ENCODE assay signal across 17 cellular contexts in the genomic region with DNA sequence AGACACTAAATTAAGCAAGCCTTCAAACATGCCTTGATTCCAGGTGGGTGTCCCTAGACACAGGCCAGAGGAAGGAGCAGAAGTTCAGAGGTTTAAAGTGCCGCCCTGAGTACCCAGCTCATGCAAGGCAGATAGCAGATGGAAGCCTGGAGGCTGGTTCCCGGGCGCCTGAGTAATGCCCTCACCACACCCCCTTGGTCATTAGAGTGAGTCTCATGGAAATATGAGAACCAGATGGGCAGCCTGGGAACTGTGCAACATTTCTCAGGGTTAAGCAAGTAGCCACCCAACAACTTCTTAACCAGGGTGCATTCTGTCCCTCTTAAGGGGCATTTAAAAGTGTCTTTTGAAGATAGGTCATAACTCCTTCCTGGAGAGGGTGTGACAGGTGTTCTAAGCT. TPM values are rescaled to one million over a fixed set of nuclear protein-coding genes. Genes with fewer than 3 reads are reported as not detected.
DNase-seq lines count a peak whose midpoint lies in the region; ATAC-seq and TF ChIP-seq lines count a peak whose summit lies in the region.
"Had no signal": no experiment of that assay in that cellular context is flagged by ENCODE, and none has a peak within 500 bp of the region (broad histone marks: within the 10 kb centered on the region; RNA-seq: fewer than 3 reads in every experiment).

No MANE protein-coding gene starts in this region.

- no peak for ATAC-seq in CD4-positive, alpha-beta T cell (ENCODE audit: poor library complexity)
- ATAC-seq in HG02884 (IDR thresholded peaks at IDR 0.05; ENCODE audit: unreplicated experiment) (no peak), left ventricle myocardium superior (no peak)
- ATAC-seq: activated CD8-positive, alpha-beta T cell treated with anti-CD3 and anti-CD28 coated beads, Interleukin-2, amount 10 ng/mL, durations not matched to agents 7 days and 5 days; CD8-positive, alpha-beta T cell; psoas muscle had no signal

- no peak overlapping the region for H3K27ac Mint-ChIP-seq in CD4-positive, alpha-beta T cell
- H3K27ac Mint-ChIP-seq: activated CD8-positive, alpha-beta T cell treated with anti-CD3 and anti-CD28 coated beads, Interleukin-2, amount 10 ng/mL, durations not matched to agents 7 days and 5 days; CD8-positive, alpha-beta T cell had no signal

- CTCF ChIA-PET in HEK293 (lab: Yijun Ruan, JAX) = interaction anchor here (0.9 kb wide), 1 partner anchor 10 kb away, joined by 3 read pairs; no protein-coding TSS in a partner anchor
- CTCF ChIA-PET in CD4-positive, alpha-beta T cell (lab: Charles Lee) = no interaction called here

- H3K27ac ChIP-seq in HEK293 (ENCODE audit: extremely low read depth, low read depth, low read length) = no peak overlapping the region
- H3K27ac ChIP-seq in transverse colon = peak overlapping the region in 3 of 4 donors; percentile 1 to 19 (median 7)
- H3K27ac ChIP-seq in CD4-positive, alpha-beta T cell (ENCODE audit: low read depth, low read length) = no peak overlapping the region
- H3K27ac ChIP-seq: adrenal gland, left ventricle myocardium inferior, psoas muscle, SK-N-MC, testis had no signal

- TF ChIP-seq POLR2A in transverse colon (IDR thresholded peaks at IDR 0.05) = no peak

- no peak overlapping the region for H3K4me3 ChIP-seq in HEK293 (ENCODE audit: low read depth, low read length)
- no peak overlapping the region for H3K4me3 ChIP-seq in fibroblast of mammary gland (ENCODE audit: control insufficient read depth, low read depth, low read length)
- H3K4me3 ChIP-seq in transverse colon = no peak overlapping the region
- H3K4me3 ChIP-seq: adrenal gland, left ventricle myocardium inferior, psoas muscle, SK-N-MC, testis had no signal

- WGBS in transverse colon (ENCODE audit: low coverage in 1 of 2), 2 donors = 73% methylated on average over 3 of the region's 3 CpGs; no CpG with 5 or more reads in 1 of the 2 donors

- no peaks in the 10 kb centered on the region for H3K36me3 Mint-ChIP-seq in CD4-positive, alpha-beta T cell (ENCODE audit: low read depth)
- H3K36me3 Mint-ChIP-seq: CD8-positive, alpha-beta T cell had no signal

- TF ChIP-seq CTCF in HEK293 (tag by site-specific recombination; IDR thresholded peaks at IDR 0.05) (no peak), fibroblast of mammary gland (conservative IDR thresholded peaks at IDR 0.05; ENCODE audit: control insufficient read depth, insufficient read depth, low read depth, low read length) (no peak), transverse colon (IDR thresholded peaks at IDR 0.05) (no peak)
- TF ChIP-seq CTCF in CD4-positive, alpha-beta T cell (IDR thresholded peaks at IDR 0.05) = no peak

- TF ChIP-seq EP300 in transverse colon (IDR thresholded peaks at IDR 0.05; ENCODE audit: low read depth) = no peak

- H3K4me1 ChIP-seq in HEK293 (ENCODE audit: control insufficient read depth, insufficient read depth, low read length) (no peaks in the 10 kb centered on the region; the same call in 1 of the 2 replicates), transverse colon (peaks cover 12 to 47% (median 25%) of the 10 kb centered on the region in 4 donors)
- H3K4me1 ChIP-seq: adrenal gland, left ventricle myocardium inferior, psoas muscle, testis had no signal

- in situ Hi-C loops in transverse colon (cut with MboI; ENCODE audit: low pct_ligation_motif_present in 1 of 4, low pct_unique_long_range_greater_than_20kb in 1 of 4, low sequenced_read_pairs in 3 of 4) = no loop called here

- no peaks in the 10 kb centered on the region for H3K9me3 Mint-ChIP-seq in CD4-positive, alpha-beta T cell
- H3K9me3 Mint-ChIP-seq: CD8-positive, alpha-beta T cell had no signal

- peaks cover 4% of the 10 kb centered on the region for H3K4me1 Mint-ChIP-seq in CD4-positive, alpha-beta T cell (ENCODE audit: low read depth)

- no peaks in the 10 kb centered on the region for H3K27me3 ChIP-seq in transverse colon
- H3K27me3 ChIP-seq in CD4-positive, alpha-beta T cell (ENCODE audit: control insufficient read depth, insufficient read depth, low read length) = no peaks in the 10 kb centered on the region
- H3K27me3 ChIP-seq: adrenal gland, testis had no signal

- H3K9me3 ChIP-seq in HEK293 (ENCODE audit: control insufficient read depth, insufficient read depth, low read depth, low read length) (no peaks in the 10 kb centered on the region), transverse colon (no peaks in the 10 kb centered on the region)
- H3K9me3 ChIP-seq in CD4-positive, alpha-beta T cell (ENCODE audit: control insufficient read depth, low read length) = no peaks in the 10 kb centered on the region
- H3K9me3 ChIP-seq: adrenal gland, left ventricle myocardium inferior, psoas muscle, testis had no signal

- no peak overlapping the region for H3K4me3 Mint-ChIP-seq in CD4-positive, alpha-beta T cell
- H3K4me3 Mint-ChIP-seq: activated CD8-positive, alpha-beta T cell treated with anti-CD3 and anti-CD28 coated beads, Interleukin-2, amount 10 ng/mL, durations not matched to agents 7 days and 5 days; CD8-positive, alpha-beta T cell had no signal

- POLR2A ChIA-PET in HEK293 (lab: Yijun Ruan, JAX) = no interaction called here
- POLR2A ChIA-PET in CD4-positive, alpha-beta T cell (lab: Charles Lee) = no interaction called here

- intact Hi-C loops in transverse colon (cut with DNase I; ENCODE audit: low total_unique reads) = no loop called here
- intact Hi-C loops in CD4-positive, alpha-beta T cell (cut with DNase I, micrococcal nuclease) = no loop called here
- intact Hi-C loops in left ventricle myocardium superior (cut with micrococcal nuclease) = no loop called here

- no peaks in the 10 kb centered on the region for H3K27me3 Mint-ChIP-seq in CD4-positive, alpha-beta T cell

- H3K36me3 ChIP-seq in HEK293 (ENCODE audit: control insufficient read depth in 2 of 2, insufficient read depth in 1 of 2, low read length in 2 of 2) (no peaks in the 10 kb centered on the region), transverse colon (no peaks in the 10 kb centered on the region)
- H3K36me3 ChIP-seq: adrenal gland, left ventricle myocardium inferior had no signal

- DNase-seq in NCI-H69 (lab: John Stamatoyannopoulos, UW) (peak; percentile 50), fibroblast of mammary gland (ENCODE audit: low read depth) (peak; percentile 20), transverse colon (peak; percentile 49), left ventricle myocardium superior (no peak)
- no peak for DNase-seq in CD4-positive, alpha-beta T cell
- DNase-seq: activated CD8-positive, alpha-beta T cell treated with anti-CD3 and anti-CD28 coated beads, Interleukin-2, amount 10 ng/mL, durations not matched to agents 7 days and 5 days; adrenal gland; CD8-positive, alpha-beta T cell; erythroblast; H7; left ventricle myocardium inferior; psoas muscle; stimulated activated CD4-positive, alpha-beta T cell treated with anti-CD3 and anti-CD28 coated beads, Interleukin-15, amount 100 ng/mL, for 24 hours; testis had no signal

TF ChIP-seq in HEK293, 187 proteins besides CTCF, POLR2A, EP300 and RAD21:
- no peak for TF ChIP-seq ZNF777 (tag by site-specific recombination; IDR thresholded peaks at IDR 0.05; ENCODE audit: borderline replicate concordance)
- TF ChIP-seq ZNF394 (tag by site-specific recombination; IDR thresholded peaks at IDR 0.05; ENCODE audit: borderline replicate concordance) = no peak
- TF ChIP-seq SALL2 (tag by site-specific recombination; IDR thresholded peaks at IDR 0.05; ENCODE audit: borderline replicate concordance) = no peak
- peak; percentile 75 for TF ChIP-seq ZBTB20 (tag by site-specific recombination; IDR thresholded peaks at IDR 0.05)

RNA-seq across cellular contexts. Expression of a gene that starts 44.1 kb away (rescaled TPM):
- 10 to 100 TPM; 10.7 to 51.3 (median 33.7) TPM for total RNA-seq in transverse colon
- total RNA-seq in CD4-positive, alpha-beta T cell = under 1 TPM; 0.47 to 0.88 TPM
- total RNA-seq in left ventricle myocardium superior = 1.1 TPM

Comparison
In these comparisons a context has a peak if more than half of its experiments do, and no peak if none do; other contexts are left out.
1. H3K27ac ChIP-seq: peak in transverse colon (3 of 4); none in HEK293 (single experiment) and CD4-positive, alpha-beta T cell (single experiment).
2. DNase-seq: peak in NCI-H69 (single experiment), fibroblast of mammary gland (single experiment) and transverse colon (single experiment); none in CD4-positive, alpha-beta T cell (0 of 10) and left ventricle myocardium superior (single experiment).